25 cellular contexts compared by ENCODE assay signal in genomic region chr9:113485761-113486115, GRCh38. TPM values are rescaled to one million over a fixed set of nuclear protein-coding genes. Genes with fewer than 3 reads are reported as not detected.
DNase-seq lines count a peak whose midpoint lies in the region; ATAC-seq, FAIRE-seq and TF ChIP-seq lines count a peak whose summit lies in the region.
"Had no signal": no experiment of that assay in that cellular context is flagged by ENCODE, and none has a peak within 500 bp of the region (broad histone marks: within the 10 kb centered on the region; RNA-seq: fewer than 3 reads in every experiment).

No MANE protein-coding gene starts in this region.

- intact Hi-C loops in IMR-90 (cut with micrococcal nuclease): loop anchor here (1.0 kb wide), 1 partner anchor 30 kb away; no protein-coding TSS in a partner anchor

- TF ChIP-seq CTCF in IMR-90 (conservative IDR thresholded peaks at IDR 0.05; ENCODE audit: low read depth, low read length) (no peak), astrocyte (IDR thresholded peaks at IDR 0.05; ENCODE audit: insufficient read depth, low read depth, low read length) (no peak)

- peak overlapping the region; percentile 86 for H2AK9ac ChIP-seq in IMR-90 (replicated peaks; ENCODE audit: low read depth, low read length, poor library complexity)

- no peaks in the 10 kb centered on the region for H3K79me2 ChIP-seq in astrocyte (ENCODE audit: insufficient read depth, low read length)

- H3K4me3 ChIP-seq in IMR-90 (ENCODE audit: insufficient read depth, low read depth, low read length): no peak overlapping the region
- H3K4me3 ChIP-seq in astrocyte (ENCODE audit: insufficient read depth, low read depth, low read length): no peak overlapping the region
- H3K4me3 ChIP-seq in muscle layer of colon (ENCODE audit: low read depth in 1 of 2, low read length in 2 of 2): peak overlapping the region in 1 of 2 donors; percentile 1
- peak overlapping the region in 1 of 2 donors; percentile 55 for H3K4me3 ChIP-seq in stomach smooth muscle (ENCODE audit: low read length in 2 of 2)
- H3K4me3 ChIP-seq: BLaER1 treated with 17β-estradiol and CSF1 and Interleukin-3, amounts not matched to agents 10 nM and 100 nM; K562; MG63; neural progenitor cell; thyroid gland had no signal

- no peaks in the 10 kb centered on the region for H3K9me3 ChIP-seq in IMR-90 (ENCODE audit: control insufficient read depth, insufficient read depth, low read length)
- no peaks in the 10 kb centered on the region for H3K9me3 ChIP-seq in astrocyte (ENCODE audit: insufficient read depth, low read depth, low read length)
- H3K9me3 ChIP-seq in muscle layer of colon (ENCODE audit: low read length): no peaks in the 10 kb centered on the region
- H3K9me3 ChIP-seq in stomach smooth muscle (ENCODE audit: control insufficient read depth in 2 of 2, low read length in 2 of 2): no peaks in the 10 kb centered on the region
- H3K9me3 ChIP-seq: BLaER1 treated with 17β-estradiol and CSF1 and Interleukin-3, amounts not matched to agents 10 nM and 100 nM; MG63; thyroid gland had no signal

- no peak; the same call in 1 of the 2 replicates for ATAC-seq in IMR-90 (ENCODE audit: low read depth)
- ATAC-seq: activated CD8-positive, alpha-beta T cell treated with anti-CD3 and anti-CD28 coated beads for 36 hours; K562; stimulated activated naive CD8-positive, alpha-beta T cell treated with anti-CD3 and anti-CD28 coated beads, Interleukin-15, Interleukin-2, amounts not matched to agents 100 U/mL and 50 U/mL, for 24 hours had no signal

- no peak overlapping the region; the same call in 1 of the 2 replicates for H4K5ac ChIP-seq in IMR-90 (ENCODE audit: low read depth, low read length)

- peaks cover 23% of the 10 kb centered on the region for H3K4me1 ChIP-seq in IMR-90 (ENCODE audit: control insufficient read depth, insufficient read depth, low read length)
- peaks cover 19% of the 10 kb centered on the region for H3K4me1 ChIP-seq in astrocyte (ENCODE audit: insufficient read depth, low read length)
- H3K4me1 ChIP-seq in muscle layer of colon (ENCODE audit: insufficient read depth, low read length): peaks cover 50% of the 10 kb centered on the region
- H3K4me1 ChIP-seq in stomach smooth muscle (ENCODE audit: control insufficient read depth, insufficient read depth, low read length): peaks cover 59% of the 10 kb centered on the region
- H3K4me1 ChIP-seq: neural progenitor cell had no signal

- H3K9me1 ChIP-seq in IMR-90 (ENCODE audit: insufficient read depth, low read length): peaks cover 18% of the 10 kb centered on the region

- peak overlapping the region; percentile 76 for H3K4ac ChIP-seq in IMR-90 (ENCODE audit: low read depth, low read length)

- TF ChIP-seq POLR2A in IMR-90 (IDR thresholded peaks at IDR 0.05; ENCODE audit: low read depth, low read length): no peak

- FAIRE-seq in astrocyte (lab: Jason Lieb, UNC): no peak
- FAIRE-seq: H1, K562 had no signal

- CTCF ChIA-PET in IMR-90 (lab: Yijun Ruan, JAX): no interaction called here

- POLR2A ChIA-PET in IMR-90 (lab: Charles Lee; ENCODE audit: unreplicated experiment): no interaction called here

- peak overlapping the region; percentile 90 for H4K91ac ChIP-seq in IMR-90 (ENCODE audit: insufficient read depth, low read depth, low read length)

- H3K27ac ChIP-seq in IMR-90 (ENCODE audit: insufficient read depth, low read length) (peak overlapping the region; percentile 31), astrocyte (ENCODE audit: low read depth, low read length) (peak overlapping the region; percentile 7), muscle layer of colon (ENCODE audit: low read depth, low read length) (peak overlapping the region; percentile 4), stomach smooth muscle (ENCODE audit: low read length) (peak overlapping the region; percentile 86)
- H3K27ac ChIP-seq: BLaER1 treated with 17β-estradiol and CSF1 and Interleukin-3, amounts not matched to agents 10 nM and 100 nM; neural progenitor cell; thyroid gland had no signal

- peaks cover 8% of the 10 kb centered on the region for H3K4me1 Mint-ChIP-seq in astrocyte (ENCODE audit: low read depth, unreplicated experiment)

- H3K56ac ChIP-seq in IMR-90 (ENCODE audit: extremely low read depth, insufficient read depth, low read length): no peak overlapping the region

- H3K4me2 ChIP-seq in IMR-90 (ENCODE audit: low read depth, low read length) (peak overlapping the region; percentile 39; the same call in 1 of the 2 replicates), astrocyte (ENCODE audit: low read length) (peak overlapping the region; percentile 38)
- H3K4me2 ChIP-seq: neural progenitor cell had no signal

- 86% methylated on average over 3 of the region's 5 CpGs; no CpG with 5 or more reads in 1 of the 2 experiments for WGBS in IMR-90 (ENCODE audit: extremely low coverage in 2 of 2, insufficient read length in 1 of 2), 2 experiments

- H2BK5ac ChIP-seq in IMR-90 (ENCODE audit: low read depth, low read length, poor library complexity, severe bottlenecking): peak overlapping the region; percentile 76

- H2BK120ac ChIP-seq in IMR-90 (ENCODE audit: low read depth, low read length): peak overlapping the region; percentile 95

- H3K23ac ChIP-seq in IMR-90 (ENCODE audit: low read depth, low read length): peak overlapping the region; percentile 77

- no peaks in the 10 kb centered on the region for H3K36me3 ChIP-seq in IMR-90 (ENCODE audit: control insufficient read depth, insufficient read depth, low read length)
- H3K36me3 ChIP-seq in astrocyte (ENCODE audit: insufficient read depth, low read length): no peaks in the 10 kb centered on the region
- H3K36me3 ChIP-seq in muscle layer of colon (ENCODE audit: insufficient read depth, low read length): no peaks in the 10 kb centered on the region
- H3K36me3 ChIP-seq in stomach smooth muscle (ENCODE audit: control insufficient read depth in 2 of 2, insufficient read depth in 2 of 2, low read length in 2 of 2): peaks cover 0 to 7% of the 10 kb centered on the region in 2 donors
- H3K36me3 ChIP-seq: BLaER1 treated with 17β-estradiol and CSF1 and Interleukin-3, amounts not matched to agents 10 nM and 100 nM; MG63; neural progenitor cell; thyroid gland had no signal

- no peak for DNase-seq in IMR-90
- DNase-seq in astrocyte (ENCODE audit: low read depth): no peak
- DNase-seq in KG1 (lab: John Stamatoyannopoulos, UW): no peak
- no peak for DNase-seq in NCI-H345 treated with DMSO at 0.1 percent for 48 hours (lab: John Stamatoyannopoulos, UW; ENCODE audit: unreplicated experiment)
- no peak for DNase-seq in glomerular visceral epithelial cell (ENCODE audit: extremely low spot score)
- DNase-seq: activated CD4-positive, alpha-beta T cell treated with anti-CD3 and anti-CD28 coated beads for 1 hour; activated CD8-positive, alpha-beta T cell treated with anti-CD3 and anti-CD28 coated beads for 36 hours; NCI-H1105 treated with DMSO at 0.1 percent for 48 hours; NCI-H2081; NCI-H2227 treated with DMSO at 0.1 percent for 48 hours; NCI-H69; posterior cingulate gyrus; stimulated activated naive CD8-positive, alpha-beta T cell treated with anti-CD3 and anti-CD28 coated beads, Interleukin-15, Interleukin-2, amounts not matched to agents 100 U/mL and 50 U/mL, for 24 hours; T-helper 2 cell; thyroid gland had no signal

- H3K27ac Mint-ChIP-seq in astrocyte (ENCODE audit: unreplicated experiment): no peak overlapping the region
- H3K27ac Mint-ChIP-seq: activated CD8-positive, alpha-beta T cell treated with anti-CD3 and anti-CD28 coated beads for 36 hours; activated naive CD8-positive, alpha-beta T cell; activated T-helper 2 cell treated with anti-CD3 and anti-CD28 coated beads, Interferon-gamma antibody, Interleukin-2, Interleukin-4, amounts not matched to agents 10 μg/mL and 5 μg/mL and 100 μg/mL, durations not matched to agents 14 hours and 24 hours and 36 hours had no signal

- H3K27me3 ChIP-seq in IMR-90 (ENCODE audit: control insufficient read depth, insufficient read depth, low read length) (no peaks in the 10 kb centered on the region), astrocyte (ENCODE audit: insufficient read depth, low read length) (no peaks in the 10 kb centered on the region), muscle layer of colon (ENCODE audit: control insufficient read depth in 1 of 2, insufficient read depth in 2 of 2, low read length in 2 of 2) (no peaks in the 10 kb centered on the region), stomach smooth muscle (ENCODE audit: control insufficient read depth in 1 of 2, insufficient read depth in 2 of 2, low read length in 2 of 2) (no peaks in the 10 kb centered on the region)
- H3K27me3 ChIP-seq: BLaER1 treated with 17β-estradiol and CSF1 and Interleukin-3, amounts not matched to agents 10 nM and 100 nM; MG63; neural progenitor cell; thyroid gland had no signal

- peak overlapping the region; percentile 57 for H2AFZ ChIP-seq in IMR-90 (replicated peaks; ENCODE audit: low read length, poor library complexity)
- no peak overlapping the region for H2AFZ ChIP-seq in astrocyte (ENCODE audit: low read depth, low read length)
- H2AFZ ChIP-seq: neural progenitor cell had no signal

- no peak overlapping the region for H3K4me3 Mint-ChIP-seq in astrocyte (ENCODE audit: unreplicated experiment)
- H3K4me3 Mint-ChIP-seq: activated CD8-positive, alpha-beta T cell treated with anti-CD3 and anti-CD28 coated beads for 36 hours; activated naive CD8-positive, alpha-beta T cell; central memory CD8-positive, alpha-beta T cell; neural progenitor cell had no signal

- peak overlapping the region; percentile 92; the same call in 2 of the 3 replicates for H2BK15ac ChIP-seq in IMR-90 (ENCODE audit: low read depth, low read length)

- H3K79me1 ChIP-seq in IMR-90 (ENCODE audit: low read depth in 1 of 2, low read length in 2 of 2): no peaks in the 10 kb centered on the region

- peak overlapping the region; percentile 30 to 78 for H4K8ac ChIP-seq in IMR-90 (ENCODE audit: low read depth in 2 of 2, low read length in 2 of 2)

- no TSS peak for BruUV-seq in IMR-90 (replicated peaks; lab: Mats Ljungman, UMichigan)

- H3K18ac ChIP-seq in IMR-90 (ENCODE audit: low read depth, low read length): peak overlapping the region; percentile 49

- in situ Hi-C loops in IMR-90 (cut with MboI; ENCODE audit: low sequenced_read_pairs): no loop called here

- no peaks in the 10 kb centered on the region for H3K36me3 Mint-ChIP-seq in astrocyte (ENCODE audit: low read depth, unreplicated experiment)
- H3K36me3 Mint-ChIP-seq: activated naive CD8-positive, alpha-beta T cell had no signal

- H3K27me3 Mint-ChIP-seq in astrocyte (ENCODE audit: low read depth, unreplicated experiment): peaks cover 7% of the 10 kb centered on the region
- H3K27me3 Mint-ChIP-seq: activated CD8-positive, alpha-beta T cell treated with anti-CD3 and anti-CD28 coated beads for 36 hours; activated naive CD8-positive, alpha-beta T cell; central memory CD8-positive, alpha-beta T cell had no signal

- H2AK5ac ChIP-seq in IMR-90 (ENCODE audit: low read depth, low read length): peak overlapping the region; percentile 99

- H3K9ac ChIP-seq in IMR-90 (ENCODE audit: low read depth, low read length): no peak overlapping the region
- no peak overlapping the region for H3K9ac ChIP-seq in astrocyte (ENCODE audit: low read length)
- H3K9ac ChIP-seq in muscle layer of colon (ENCODE audit: low read length): no peak overlapping the region
- H3K9ac ChIP-seq in stomach smooth muscle (ENCODE audit: low read length in 2 of 2): no peak overlapping the region
- H3K9ac ChIP-seq: BLaER1 treated with 17β-estradiol and CSF1 and Interleukin-3, amounts not matched to agents 10 nM and 100 nM; neural progenitor cell had no signal

- peak overlapping the region; percentile 83 for H3K14ac ChIP-seq in IMR-90 (replicated peaks; ENCODE audit: low read depth, low read length)

- dilution Hi-C loops in IMR-90 (cut with HindIII; ENCODE audit: low sequenced_read_pairs, unreplicated experiment): no loop called here

- H3K9me3 Mint-ChIP-seq in astrocyte (ENCODE audit: unreplicated experiment): peaks cover 6% of the 10 kb centered on the region
- H3K9me3 Mint-ChIP-seq: activated CD8-positive, alpha-beta T cell treated with anti-CD3 and anti-CD28 coated beads for 36 hours; activated T-helper 2 cell treated with anti-CD3 and anti-CD28 coated beads, Interferon-gamma antibody, Interleukin-2, Interleukin-4, amounts not matched to agents 10 μg/mL and 5 μg/mL and 100 μg/mL, durations not matched to agents 14 hours and 24 hours and 36 hours; central memory CD8-positive, alpha-beta T cell; neural progenitor cell had no signal

- H4K20me1 ChIP-seq in IMR-90 (ENCODE audit: insufficient read depth, low read length): no peaks in the 10 kb centered on the region; the same call in 1 of the 2 replicates
- no peaks in the 10 kb centered on the region for H4K20me1 ChIP-seq in astrocyte (ENCODE audit: insufficient read depth, low read length)
- H4K20me1 ChIP-seq: BLaER1 treated with 17β-estradiol and CSF1 and Interleukin-3, amounts not matched to agents 10 nM and 100 nM had no signal

- H2BK20ac ChIP-seq in IMR-90 (ENCODE audit: low read depth, low read length): peak overlapping the region; percentile 96

- no peak for TF ChIP-seq RAD21 in IMR-90 (IDR thresholded peaks at IDR 0.05; ENCODE audit: low read length)

RNA-seq across cellular contexts. Expression of gene RGS3, which starts 22.2 kb away (rescaled TPM):
- total RNA-seq in IMR-90 (2012; rRNA removed): 51.8 and 53.3 TPM in 2 replicates
- polyA plus RNA-seq in IMR-90 (2012; rRNA removed): 65.6 and 68.7 TPM in 2 replicates
- polyA plus RNA-seq in IMR-90 (2012; cell fraction: cytosol; rRNA removed): 40.0 and 73.3 TPM in 2 replicates
- polyA plus RNA-seq in IMR-90 (2012; cell fraction: nucleus; rRNA removed; ENCODE audit: low replicate concordance): 93.2 and 94.6 TPM in 2 replicates
- 92.5 and 106 TPM in 2 replicates for total RNA-seq in astrocyte

Comparison
In these comparisons a context has a peak if more than half of its experiments do, and no peak if none do; other contexts are left out.
1. H3K27ac ChIP-seq: peak in every context shown above with its lines; median percentile 86 in stomach smooth muscle; 31 in IMR-90; 7 in astrocyte; 4 in muscle layer of colon.